ENCODE assay signal across 14 cellular contexts in the genomic region with DNA sequence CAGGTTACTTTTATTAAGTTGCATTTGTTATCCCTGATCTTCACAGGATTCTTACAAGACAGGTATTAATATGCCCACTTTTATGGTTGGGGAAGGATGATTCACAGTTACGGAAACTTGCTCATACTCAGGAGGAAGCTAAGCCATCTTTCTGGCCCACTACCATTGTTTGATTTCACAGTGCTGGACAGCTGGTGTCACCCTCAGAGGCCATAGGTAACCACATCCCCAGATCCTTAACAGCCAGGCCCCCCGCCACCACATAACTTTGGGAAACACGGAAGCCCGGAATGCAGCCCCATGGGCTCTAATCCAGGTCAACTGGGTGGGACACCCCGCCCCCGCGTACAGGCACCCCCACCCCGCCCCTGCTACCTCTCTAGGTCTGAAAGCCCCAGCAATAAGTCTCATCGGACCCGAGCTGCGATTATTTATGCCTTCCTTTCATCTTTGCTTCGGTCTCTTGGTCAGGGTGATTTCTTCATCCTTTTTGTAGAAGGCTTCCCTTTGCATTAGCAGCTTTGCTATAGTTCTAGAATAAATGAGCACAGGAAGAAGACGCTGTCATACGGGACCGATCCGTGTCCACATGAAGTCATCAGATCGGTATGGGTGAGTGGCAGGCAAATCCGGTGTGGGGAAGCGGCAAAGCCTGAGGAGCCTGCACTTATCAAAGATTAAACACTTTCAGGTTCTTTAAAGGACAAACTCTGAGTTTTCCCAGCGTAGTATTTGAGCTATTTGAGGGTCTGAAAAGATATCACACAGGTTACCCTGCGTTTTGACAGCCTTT.
A peak's percentile ranks its signal among the peaks of the same experiment; 100 is the strongest.
DNase-seq lines count a peak whose midpoint lies in the region; ATAC-seq and TF ChIP-seq lines count a peak whose summit lies in the region.
"Had no signal": no experiment of that assay in that cellular context is flagged by ENCODE, and none has a peak within 500 bp of the region (broad histone marks: within the 10 kb centered on the region; RNA-seq: fewer than 3 reads in every experiment).

No MANE protein-coding gene starts in this region.

- peaks cover 3% of the 10 kb centered on the region for H3K27me3 Mint-ChIP-seq in progenitor cell of endocrine pancreas
- H3K27me3 Mint-ChIP-seq in activated naive CD8-positive, alpha-beta T cell treated with anti-CD3 and anti-CD28 coated beads for 36 hours: peaks cover under 1% of the 10 kb centered on the region
- H3K27me3 Mint-ChIP-seq: activated CD4-positive, alpha-beta T cell treated with anti-CD3 and anti-CD28 coated beads, Interleukin-2, amount 10 ng/mL, durations not matched to agents 7 days and 5 days; dendritic cell treated with granulocyte-macrophage colony-stimulating factor and Interleukin-4, amounts not matched to agents 40 ng/mL and 50 ng/mL, for 4 days had no signal

- H3K27me3 ChIP-seq in SK-N-SH (ENCODE audit: insufficient read depth): no peaks in the 10 kb centered on the region
- H3K27me3 ChIP-seq: MG63 had no signal

- H4K20me1 ChIP-seq in SK-N-SH (ENCODE audit: insufficient read depth): no peaks in the 10 kb centered on the region

- peaks cover 21% of the 10 kb centered on the region for H3K4me1 Mint-ChIP-seq in progenitor cell of endocrine pancreas (ENCODE audit: low read depth)
- no peaks in the 10 kb centered on the region for H3K4me1 Mint-ChIP-seq in activated naive CD8-positive, alpha-beta T cell treated with anti-CD3 and anti-CD28 coated beads for 36 hours
- H3K4me1 Mint-ChIP-seq: activated CD4-positive, alpha-beta T cell treated with anti-CD3 and anti-CD28 coated beads, Interleukin-2, amount 10 ng/mL, durations not matched to agents 7 days and 5 days had no signal

- H3K79me2 ChIP-seq in SK-N-SH (ENCODE audit: insufficient read depth): no peaks in the 10 kb centered on the region

- H3K4me3 ChIP-seq in SK-N-SH (ENCODE audit: low read depth in 2 of 2, low read length in 1 of 2): peak overlapping the region in 1 of 2 experiments; percentile 35; a peak in 2 of 4 replicates
- H3K4me3 ChIP-seq in fibroblast of mammary gland (ENCODE audit: control insufficient read depth, low read depth, low read length): no peak overlapping the region
- H3K4me3 ChIP-seq: MG63, mucosa of descending colon had no signal

- TF ChIP-seq RAD21 in SK-N-SH (IDR thresholded peaks at IDR 0.05; ENCODE audit: low read length): no peak

- H2AFZ ChIP-seq in SK-N-SH (ENCODE audit: low read depth): peak overlapping the region; percentile 85

- H3K9me3 ChIP-seq in SK-N-SH: no peaks in the 10 kb centered on the region
- H3K9me3 ChIP-seq: MG63, mucosa of descending colon had no signal

- H3K9me3 Mint-ChIP-seq in progenitor cell of endocrine pancreas (ENCODE audit: low read depth): no peaks in the 10 kb centered on the region
- H3K9me3 Mint-ChIP-seq in activated naive CD8-positive, alpha-beta T cell treated with anti-CD3 and anti-CD28 coated beads for 36 hours: no peaks in the 10 kb centered on the region
- H3K9me3 Mint-ChIP-seq: activated CD4-positive, alpha-beta T cell treated with anti-CD3 and anti-CD28 coated beads, Interleukin-2, amount 10 ng/mL, durations not matched to agents 7 days and 5 days; dendritic cell treated with granulocyte-macrophage colony-stimulating factor and Interleukin-4, amounts not matched to agents 40 ng/mL and 50 ng/mL, for 4 days had no signal

- H3K27ac ChIP-seq in SK-N-SH (ENCODE audit: low read depth in 2 of 2, low read length in 1 of 2): peak overlapping the region; percentile 49 to 100

- no peak for TF ChIP-seq CTCF in SK-N-SH (IDR thresholded peaks at IDR 0.05)
- no peak for TF ChIP-seq CTCF in fibroblast of mammary gland (conservative IDR thresholded peaks at IDR 0.05; ENCODE audit: control insufficient read depth, insufficient read depth, low read depth, low read length)
- TF ChIP-seq CTCF in progenitor cell of endocrine pancreas (IDR thresholded peaks at IDR 0.05; ENCODE audit: unreplicated experiment): no peak

- ATAC-seq in left lobe of liver (no peak), GM21526 (IDR thresholded peaks at IDR 0.05; ENCODE audit: low FRiP score, unreplicated experiment) (no peak)
- ATAC-seq: mucosa of descending colon had no signal

- H3K4me3 Mint-ChIP-seq in progenitor cell of endocrine pancreas (ENCODE audit: low read depth): no peak overlapping the region
- no peak overlapping the region for H3K4me3 Mint-ChIP-seq in activated naive CD8-positive, alpha-beta T cell treated with anti-CD3 and anti-CD28 coated beads for 36 hours
- H3K4me3 Mint-ChIP-seq: activated CD4-positive, alpha-beta T cell treated with anti-CD3 and anti-CD28 coated beads, Interleukin-2, amount 10 ng/mL, durations not matched to agents 7 days and 5 days; dendritic cell treated with granulocyte-macrophage colony-stimulating factor and Interleukin-4, amounts not matched to agents 40 ng/mL and 50 ng/mL, for 4 days had no signal

- CTCF ChIA-PET in SK-N-SH (lab: Yijun Ruan, JAX): interaction anchor here (0.6 to 1.4 kb wide), 11 partner anchors 8 to 521 kb away, joined by 3 to 4 read pairs (median 3); no protein-coding TSS in a partner anchor

- H3K36me3 Mint-ChIP-seq in progenitor cell of endocrine pancreas (ENCODE audit: insufficient read depth): no peaks in the 10 kb centered on the region
- H3K36me3 Mint-ChIP-seq in activated naive CD8-positive, alpha-beta T cell treated with anti-CD3 and anti-CD28 coated beads for 36 hours: no peaks in the 10 kb centered on the region

- TF ChIP-seq EP300 in SK-N-SH (IDR thresholded peaks at IDR 0.05; ENCODE audit: borderline replicate concordance in 1 of 2, low read depth in 1 of 2, low read length in 1 of 2): no peak

- H3K36me3 ChIP-seq in SK-N-SH (replicated peaks in 1 of 2; ENCODE audit: control insufficient read depth in 1 of 2, insufficient read depth in 2 of 2, low read length in 1 of 2): no peaks in the 10 kb centered on the region
- H3K36me3 ChIP-seq: MG63 had no signal

- POLR2A ChIA-PET in SK-N-SH (lab: Yijun Ruan, JAX): interaction anchor here (0.9 to 3.4 kb wide), 9 partner anchors 9 to 333 kb away, joined by 3 to 21 read pairs (median 6); no protein-coding TSS in a partner anchor

- DNase-seq in EL: peak; percentile 62
- DNase-seq in SK-N-SH: peak; percentile 53
- DNase-seq in fibroblast of mammary gland (ENCODE audit: low read depth): peak; percentile 21
- DNase-seq in progenitor cell of endocrine pancreas (ENCODE audit: low spot score, unreplicated experiment): no peak
- no peak for DNase-seq in left lobe of liver (ENCODE audit: low spot score)
- no peak for DNase-seq in NCI-H1930 (lab: John Stamatoyannopoulos, UW)
- no peak for DNase-seq in activated naive CD8-positive, alpha-beta T cell treated with anti-CD3 and anti-CD28 coated beads for 36 hours
- DNase-seq: activated CD4-positive, alpha-beta T cell treated with anti-CD3 and anti-CD28 coated beads, Interleukin-2, amount 10 ng/mL, durations not matched to agents 7 days and 5 days; DMS 273 treated with DMSO at 0.1 percent for 48 hours; MG63; mucosa of descending colon; NCI-H510A had no signal

- peak overlapping the region; percentile 84 for H3K27ac Mint-ChIP-seq in progenitor cell of endocrine pancreas
- H3K27ac Mint-ChIP-seq in activated naive CD8-positive, alpha-beta T cell treated with anti-CD3 and anti-CD28 coated beads for 36 hours: no peak overlapping the region
- H3K27ac Mint-ChIP-seq: activated CD4-positive, alpha-beta T cell treated with anti-CD3 and anti-CD28 coated beads, Interleukin-2, amount 10 ng/mL, durations not matched to agents 7 days and 5 days; dendritic cell treated with granulocyte-macrophage colony-stimulating factor and Interleukin-4, amounts not matched to agents 40 ng/mL and 50 ng/mL, for 4 days had no signal

- H3K9ac ChIP-seq in SK-N-SH: peak overlapping the region; percentile 22; the same call in 1 of the 2 replicates

- no peaks in the 10 kb centered on the region for H3F3A ChIP-seq in SK-N-SH (replicated peaks; ENCODE audit: insufficient read depth)

- 8% methylated on average over 15 of the region's 21 CpGs for WGBS in SK-N-SH (ENCODE audit: low lambda C conversion rate)

- no peaks in the 10 kb centered on the region for H3K9me2 ChIP-seq in SK-N-SH

- H3K4me1 ChIP-seq in SK-N-SH (ENCODE audit: control insufficient read depth in 1 of 2, insufficient read depth in 2 of 2, low read depth in 1 of 2, low read length in 1 of 2): peaks cover 7 to 50% of the 10 kb centered on the region in 2 experiments; a peak in 3 of 4 replicates

- H3K4me2 ChIP-seq in SK-N-SH: peak overlapping the region; percentile 54

TF ChIP-seq in SK-N-SH, 30 proteins besides CTCF, POLR2A, EP300 and RAD21 (continues in another document):
- TF ChIP-seq NRF1 (IDR thresholded peaks at IDR 0.05; ENCODE audit: low read depth, low read length): no peak
- 0 out of 2 replicates have a peak, but pooled peaks have one; percentile 1 for TF ChIP-seq SMC3 (IDR thresholded peaks at IDR 0.05; ENCODE audit: low read depth, low read length)
- TF ChIP-seq, protein P1, sequence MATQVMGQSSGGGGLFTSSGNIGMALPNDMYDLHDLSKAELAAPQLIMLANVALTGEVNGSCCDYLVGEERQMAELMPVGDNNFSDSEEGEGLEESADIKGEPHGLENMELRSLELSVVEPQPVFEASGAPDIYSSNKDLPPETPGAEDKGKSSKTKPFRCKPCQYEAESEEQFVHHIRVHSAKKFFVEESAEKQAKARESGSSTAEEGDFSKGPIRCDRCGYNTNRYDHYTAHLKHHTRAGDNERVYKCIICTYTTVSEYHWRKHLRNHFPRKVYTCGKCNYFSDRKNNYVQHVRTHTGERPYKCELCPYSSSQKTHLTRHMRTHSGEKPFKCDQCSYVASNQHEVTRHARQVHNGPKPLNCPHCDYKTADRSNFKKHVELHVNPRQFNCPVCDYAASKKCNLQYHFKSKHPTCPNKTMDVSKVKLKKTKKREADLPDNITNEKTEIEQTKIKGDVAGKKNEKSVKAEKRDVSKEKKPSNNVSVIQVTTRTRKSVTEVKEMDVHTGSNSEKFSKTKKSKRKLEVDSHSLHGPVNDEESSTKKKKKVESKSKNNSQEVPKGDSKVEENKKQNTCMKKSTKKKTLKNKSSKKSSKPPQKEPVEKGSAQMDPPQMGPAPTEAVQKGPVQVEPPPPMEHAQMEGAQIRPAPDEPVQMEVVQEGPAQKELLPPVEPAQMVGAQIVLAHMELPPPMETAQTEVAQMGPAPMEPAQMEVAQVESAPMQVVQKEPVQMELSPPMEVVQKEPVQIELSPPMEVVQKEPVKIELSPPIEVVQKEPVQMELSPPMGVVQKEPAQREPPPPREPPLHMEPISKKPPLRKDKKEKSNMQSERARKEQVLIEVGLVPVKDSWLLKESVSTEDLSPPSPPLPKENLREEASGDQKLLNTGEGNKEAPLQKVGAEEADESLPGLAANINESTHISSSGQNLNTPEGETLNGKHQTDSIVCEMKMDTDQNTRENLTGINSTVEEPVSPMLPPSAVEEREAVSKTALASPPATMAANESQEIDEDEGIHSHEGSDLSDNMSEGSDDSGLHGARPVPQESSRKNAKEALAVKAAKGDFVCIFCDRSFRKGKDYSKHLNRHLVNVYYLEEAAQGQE (IDR thresholded peaks at IDR 0.05; ENCODE audit: low read depth, low read length): no peak
- no peak for TF ChIP-seq RXRA (IDR thresholded peaks at IDR 0.05; ENCODE audit: borderline replicate concordance, low read depth)
- TF ChIP-seq TEAD4 (IDR thresholded peaks at IDR 0.05; ENCODE audit: borderline replicate concordance, insufficient read depth): no peak
- TF ChIP-seq FOSL2 (IDR thresholded peaks at IDR 0.05; ENCODE audit: borderline replicate concordance, low read depth): peak; percentile 33; the same call in 1 of the 2 replicates
- TF ChIP-seq RCOR1 (IDR thresholded peaks at IDR 0.05; ENCODE audit: low read length): no peak

Comparison
In these comparisons a context has a peak if more than half of its experiments do, and no peak if none do; other contexts are left out.
1. DNase-seq: peak in EL (single experiment), SK-N-SH (single experiment) and fibroblast of mammary gland (single experiment); none in progenitor cell of endocrine pancreas (single experiment), left lobe of liver (single experiment), NCI-H1930 (0 of 2) and activated naive CD8-positive, alpha-beta T cell treated with anti-CD3 and anti-CD28 coated beads for 36 hours (single experiment).